9 cellular contexts compared by ENCODE assay signal in genomic region chr19:16435999-16436650, GRCh38. TPM values are rescaled to one million over a fixed set of nuclear protein-coding genes. Genes with fewer than 3 reads are reported as not detected.
A peak's percentile ranks its signal among the peaks of the same experiment; 100 is the strongest.
DNase-seq lines count a peak whose midpoint lies in the region; ATAC-seq and TF ChIP-seq lines count a peak whose summit lies in the region.
"Had no signal": no experiment of that assay in that cellular context is flagged by ENCODE, and none has a peak within 500 bp of the region (broad histone marks: within the 10 kb centered on the region; RNA-seq: fewer than 3 reads in every experiment).

No MANE protein-coding gene starts in this region.

- H4K20me1 ChIP-seq in GM23338 (replicated peaks; ENCODE audit: insufficient read depth): peaks cover 11% of the 10 kb centered on the region; the same call in 1 of the 2 replicates

- H3K4me1 ChIP-seq in SJCRH30 (peaks cover 26% of the 10 kb centered on the region), trophoblast cell (ENCODE audit: control insufficient read depth in 1 of 2, insufficient read depth in 2 of 2, low read length in 2 of 2) (peaks cover 9 to 10% of the 10 kb centered on the region in 2 experiments), GM23338 (ENCODE audit: insufficient read depth) (no peaks in the 10 kb centered on the region)

- no peak for ATAC-seq in GM23338

- no peaks in the 10 kb centered on the region for H3K9me2 ChIP-seq in GM23338 (ENCODE audit: insufficient read depth)

- no peaks in the 10 kb centered on the region for H3K4me1 Mint-ChIP-seq in GM23338

- H4K8ac ChIP-seq in trophoblast cell (ENCODE audit: low read depth, low read length): no peak overlapping the region

- no peak overlapping the region for H3K14ac ChIP-seq in trophoblast cell (ENCODE audit: low read length)

- H3K27ac Mint-ChIP-seq in GM23338: no peak overlapping the region

- no peak overlapping the region for H2BK5ac ChIP-seq in trophoblast cell (ENCODE audit: low read depth, low read length, poor library complexity)

- H3K4ac ChIP-seq in trophoblast cell (ENCODE audit: low read depth, low read length): no peak overlapping the region

- H3K79me2 ChIP-seq in trophoblast cell (ENCODE audit: control insufficient read depth, insufficient read depth, low read length, poor library complexity) (no peaks in the 10 kb centered on the region), GM23338 (replicated peaks; ENCODE audit: insufficient read depth) (peaks cover 3% of the 10 kb centered on the region; the same call in 1 of the 2 replicates)

- H3K9me3 Mint-ChIP-seq in GM23338: no peaks in the 10 kb centered on the region

- H3K27ac ChIP-seq in SJCRH30 (peak overlapping the region; percentile 84), trophoblast cell (ENCODE audit: low read depth, low read length) (peak overlapping the region; percentile 29), GM23338 (ENCODE audit: low read depth) (no peak overlapping the region)

- no peak overlapping the region for H3K9ac ChIP-seq in trophoblast cell (ENCODE audit: low read length)

- no peak overlapping the region for H2AFZ ChIP-seq in trophoblast cell (ENCODE audit: insufficient read depth, low read length, poor library complexity)
- H2AFZ ChIP-seq in GM23338: no peak overlapping the region

- H4K12ac ChIP-seq in trophoblast cell (ENCODE audit: low read depth, low read length): no peak overlapping the region

- no CpG with 5 or more reads among the region's 9 CpGs for WGBS in trophoblast cell (ENCODE audit: extremely low coverage, insufficient coverage, insufficient read length)

- peaks cover 29% of the 10 kb centered on the region for H3K36me3 ChIP-seq in SJCRH30
- peaks cover 12 to 26% of the 10 kb centered on the region in 2 experiments for H3K36me3 ChIP-seq in trophoblast cell (ENCODE audit: control insufficient read depth in 1 of 2, insufficient read depth in 2 of 2, low read length in 2 of 2)
- H3K36me3 ChIP-seq in GM23338 (ENCODE audit: insufficient read depth): peaks cover 21% of the 10 kb centered on the region; the same call in 1 of the 2 replicates
- peaks cover 65% of the 10 kb centered on the region for H3K36me3 ChIP-seq in MG63

- H3K4me2 ChIP-seq in trophoblast cell (ENCODE audit: low read length) (no peak overlapping the region), GM23338 (no peak overlapping the region)

- H3K18ac ChIP-seq in trophoblast cell (ENCODE audit: low read length): no peak overlapping the region

- H4K91ac ChIP-seq in trophoblast cell (ENCODE audit: low read depth, low read length): no peak overlapping the region

- no peaks in the 10 kb centered on the region for H3K27me3 ChIP-seq in SJCRH30
- H3K27me3 ChIP-seq in trophoblast cell (ENCODE audit: insufficient read depth, low read length): no peaks in the 10 kb centered on the region
- no peaks in the 10 kb centered on the region for H3K27me3 ChIP-seq in GM23338 (ENCODE audit: insufficient read depth)
- no peaks in the 10 kb centered on the region for H3K27me3 ChIP-seq in MG63

- H2AK5ac ChIP-seq in trophoblast cell (ENCODE audit: low read length): no peak overlapping the region

- no peak overlapping the region for H3K4me3 Mint-ChIP-seq in GM23338

- in situ Hi-C loops in Caki2 (cut with HindIII; ENCODE audit: low pct_unique_long_range_greater_than_20kb, low sequenced_read_pairs): no loop called here

- DNase-seq in Caki2 (ENCODE audit: low read depth) (peak; percentile 29), SJCRH30 (no peak), fibroblast of villous mesenchyme (ENCODE audit: low read depth) (peak; percentile 78), trophoblast cell (no peak), GM23338 (ENCODE audit: low spot score) (no peak), MG63 (no peak), NK-92 (lab: John Stamatoyannopoulos, UW; ENCODE audit: unreplicated experiment) (no peak), NCI-H446 treated with DMSO at 0.1 percent for 48 hours (lab: John Stamatoyannopoulos, UW) (no peak)

- H3K36me3 Mint-ChIP-seq in GM23338 (ENCODE audit: low read depth): peaks cover 47% of the 10 kb centered on the region

- TF ChIP-seq CTCF in fibroblast of villous mesenchyme (IDR thresholded peaks at IDR 0.05; ENCODE audit: insufficient read depth, low read depth, low read length) (no peak), GM23338 (conservative IDR thresholded peaks at IDR 0.05; ENCODE audit: low read depth in 2 of 2) (no peak)

- H3K9me3 ChIP-seq in SJCRH30 (replicated peaks) (no peaks in the 10 kb centered on the region), trophoblast cell (ENCODE audit: insufficient read depth, low read depth, low read length) (peaks cover 1% of the 10 kb centered on the region), MG63 (no peaks in the 10 kb centered on the region)

- H3K4me3 ChIP-seq in SJCRH30 (no peak overlapping the region), fibroblast of villous mesenchyme (ENCODE audit: low read depth, low read length) (no peak overlapping the region), trophoblast cell (ENCODE audit: low read depth, low read length) (no peak overlapping the region), GM23338 (no peak overlapping the region), MG63 (no peak overlapping the region)

- H2BK120ac ChIP-seq in trophoblast cell (ENCODE audit: insufficient read depth, low read length, poor library complexity): no peak overlapping the region

- peaks cover 3% of the 10 kb centered on the region for H3K27me3 Mint-ChIP-seq in GM23338 (ENCODE audit: insufficient read depth, low read depth, poor library complexity)

- no peaks in the 10 kb centered on the region for H3K79me1 ChIP-seq in trophoblast cell (ENCODE audit: low read length)

- no peak overlapping the region for H3K23ac ChIP-seq in trophoblast cell (ENCODE audit: low read length)

- no peak overlapping the region for H2BK12ac ChIP-seq in trophoblast cell (ENCODE audit: low read length)

- no peaks in the 10 kb centered on the region for H3F3A ChIP-seq in GM23338 (replicated peaks; ENCODE audit: low read depth)

TF ChIP-seq in GM23338, 12 proteins besides CTCF, POLR2A, EP300 and RAD21 (continues in another document):
- TF ChIP-seq ZNF114 (CRISPR knock-in tag; IDR thresholded peaks at IDR 0.05) (no peak), REST (IDR thresholded peaks at IDR 0.05; ENCODE audit: unreplicated experiment) (no peak), EZH2 (IDR thresholded peaks at IDR 0.05; ENCODE audit: low read depth, unreplicated experiment) (no peak), POLR2AphosphoS5 (IDR thresholded peaks at IDR 0.05; ENCODE audit: low read depth) (no peak), ETS1 (IDR thresholded peaks at IDR 0.05) (no peak)

RNA-seq across cellular contexts. Expression of gene EPS15L1, which starts 35.6 kb away (rescaled TPM):
- total RNA-seq in Caki2 (2014; rRNA removed; shearing (Covaris generic); ENCODE audit: low replicate concordance): 31.1 and 33.9 TPM in 2 replicates
- 15.6 and 20.1 TPM in 2 replicates for total RNA-seq in SJCRH30 (2014; rRNA removed; shearing (Covaris generic))
- 16.1 and 18.6 TPM in 2 replicates for total RNA-seq in fibroblast of villous mesenchyme
- 18.1 and 19.9 TPM in 2 replicates for polyA plus RNA-seq in trophoblast cell (2013)
- total RNA-seq in GM23338 (2014; rRNA removed; shearing (Covaris generic)): 23.9 and 25.7 TPM in 2 replicates
- polyA plus RNA-seq in GM23338 (2016; fragmentation: Nextera tagmentation; extraction: Ambion mirVana): 31.3 and 32.5 TPM in 2 replicates
- 14.7 and 23.1 TPM in 2 replicates for total RNA-seq in MG63 (2014; rRNA removed; shearing (Covaris generic); ENCODE audit: low replicate concordance)

RNA-seq across cellular contexts. Expression of gene CALR3, which starts 59.8 kb away (rescaled TPM):
- not detected in 2 replicates for total RNA-seq in Caki2 (2014; rRNA removed; shearing (Covaris generic); ENCODE audit: low replicate concordance)
- total RNA-seq in SJCRH30 (2014; rRNA removed; shearing (Covaris generic)): not detected in 2 replicates
- not detected in 2 replicates for total RNA-seq in fibroblast of villous mesenchyme
- 0.12 and 0.25 TPM in 2 replicates for polyA plus RNA-seq in trophoblast cell (2013)
- total RNA-seq in GM23338 (2014; rRNA removed; shearing (Covaris generic)): 0.66 TPM in 1 of 2 replicates, not detected in the other
- polyA plus RNA-seq in GM23338 (2016; fragmentation: Nextera tagmentation; extraction: Ambion mirVana): 0.42 and 0.73 TPM in 2 replicates
- total RNA-seq in MG63 (2014; rRNA removed; shearing (Covaris generic); ENCODE audit: low replicate concordance): not detected in 2 replicates
- total RNA-seq: lung microvascular endothelial cell had no signal

Comparison
In these comparisons a context has a peak if more than half of its experiments do, and no peak if none do; other contexts are left out.
1. DNase-seq: peak in Caki2 (single experiment) and fibroblast of villous mesenchyme (single experiment); none in SJCRH30 (0 of 2), trophoblast cell (0 of 2), GM23338 (single experiment), MG63 (single experiment), NK-92 (single experiment) and NCI-H446 treated with DMSO at 0.1 percent for 48 hours (single experiment).